Comparison of ENCODE assay signal across 9 cellular contexts in genomic region chr1:241323510-241323909, GRCh38. TPM values are rescaled to one million over a fixed set of nuclear protein-coding genes. Genes with fewer than 3 reads are reported as not detected.
DNase-seq lines count a peak whose midpoint lies in the region; TF ChIP-seq lines count a peak whose summit lies in the region.
"Had no signal": no experiment of that assay in that cellular context is flagged by ENCODE, and none has a peak within 500 bp of the region (broad histone marks: within the 10 kb centered on the region; RNA-seq: fewer than 3 reads in every experiment).

No MANE protein-coding gene starts in this region.

- TF ChIP-seq CTCF in cardiac fibroblast (IDR thresholded peaks at IDR 0.05; ENCODE audit: low read depth, low read length) = no peak

- H3K4me3 ChIP-seq in MG63 = no peak overlapping the region
- H3K4me3 ChIP-seq in cardiac fibroblast (replicated peaks in 1 of 2; ENCODE audit: low read depth in 2 of 2, low read length in 2 of 2) = no peak overlapping the region
- H3K4me3 ChIP-seq: lower lobe of right lung had no signal

- H3K9me3 ChIP-seq in MG63 = no peaks in the 10 kb centered on the region
- H3K9me3 ChIP-seq: lower lobe of right lung had no signal

- H3K27me3 ChIP-seq in MG63 = no peaks in the 10 kb centered on the region; the same call in 1 of the 2 replicates

- no peaks in the 10 kb centered on the region for H3K36me3 ChIP-seq in MG63
- H3K36me3 ChIP-seq: lower lobe of right lung had no signal

- DNase-seq in DMS53 (lab: John Stamatoyannopoulos, UW) = peak; percentile 19
- no peak for DNase-seq in DMS53 treated with DMSO at 0.1 percent for 48 hours (lab: John Stamatoyannopoulos, UW; ENCODE audit: unreplicated experiment)
- peak; percentile 48 for DNase-seq in MG63
- peak; percentile 25 to 68 for DNase-seq in cardiac fibroblast (ENCODE audit: low read depth in 2 of 2)
- DNase-seq in myocyte (ENCODE audit: low read depth) = peak; percentile 73
- DNase-seq in NCI-H1417 (lab: John Stamatoyannopoulos, UW) = no peak
- DNase-seq in central memory CD4-positive, alpha-beta T cell = no peak
- no peak for DNase-seq in NCI-H1092 treated with DMSO at 0.1 percent for 48 hours (lab: John Stamatoyannopoulos, UW)
- DNase-seq: lower lobe of right lung had no signal

RNA-seq across cellular contexts. Expression of gene RGS7, which starts 33.5 kb away (rescaled TPM):
- 0.13 and 0.20 TPM in 2 replicates for total RNA-seq in MG63 (2014; rRNA removed; shearing (Covaris generic); ENCODE audit: low replicate concordance)
- total RNA-seq in myocyte = 0.10 TPM in 1 of 2 replicates, not detected in the other
- polyA plus RNA-seq in myocyte (2012) = 0.48 TPM

Comparison
In these comparisons a context has a peak if more than half of its experiments do, and no peak if none do; other contexts are left out.
1. DNase-seq: peak in DMS53 (single experiment), MG63 (single experiment), cardiac fibroblast (2 of 2) and myocyte (single experiment); none in DMS53 treated with DMSO at 0.1 percent for 48 hours (single experiment), NCI-H1417 (0 of 3), central memory CD4-positive, alpha-beta T cell (single experiment) and NCI-H1092 treated with DMSO at 0.1 percent for 48 hours (single experiment).